ENCODE assay signal across 11 cellular contexts in the genomic region with DNA sequence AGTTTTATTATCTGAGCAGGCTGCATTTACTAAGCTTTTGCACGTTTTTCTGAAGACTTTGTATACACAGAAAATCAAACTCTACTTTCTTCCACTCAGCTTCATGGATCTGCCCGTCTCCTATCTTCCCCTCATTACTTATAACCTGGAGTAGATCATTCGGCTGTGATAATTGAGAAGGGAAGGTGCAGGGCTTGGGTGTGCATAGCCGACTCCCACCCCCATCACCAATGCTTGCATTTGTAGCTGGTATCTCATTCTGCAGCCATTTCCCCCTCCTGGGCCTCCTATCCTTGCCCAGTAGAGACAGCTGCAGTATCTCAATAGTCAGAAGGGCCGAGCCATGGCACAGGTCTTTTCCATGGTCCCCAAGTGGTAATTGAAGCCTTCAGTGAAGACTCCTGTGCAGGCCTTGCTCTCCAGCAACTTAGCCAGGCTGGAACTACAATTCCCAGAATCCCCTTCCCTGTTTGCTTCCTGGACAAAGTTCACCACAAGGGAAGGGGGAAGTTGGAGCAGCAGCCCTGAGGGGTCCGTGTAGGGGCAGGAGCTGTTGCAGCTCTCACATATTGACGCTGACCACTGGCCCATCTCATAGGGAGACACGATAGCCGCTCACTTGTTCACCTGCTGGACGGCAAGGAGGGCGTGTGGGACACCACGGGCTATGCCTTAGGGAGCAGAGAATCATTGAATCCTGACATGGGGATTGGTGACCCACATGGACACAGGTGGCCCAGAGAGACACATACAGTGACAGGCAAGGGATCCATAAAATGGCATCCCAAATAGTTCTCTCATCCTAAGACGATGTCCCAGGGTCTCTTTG. TPM values are rescaled to one million over a fixed set of nuclear protein-coding genes. Genes with fewer than 3 reads are reported as not detected.
DNase-seq lines count a peak whose midpoint lies in the region; ATAC-seq, FAIRE-seq and TF ChIP-seq lines count a peak whose summit lies in the region.
"Had no signal": no experiment of that assay in that cellular context is flagged by ENCODE, and none has a peak within 500 bp of the region (broad histone marks: within the 10 kb centered on the region; RNA-seq: fewer than 3 reads in every experiment).

No MANE protein-coding gene starts in this region.

- H3K36me3 ChIP-seq in Karpas-422 (ENCODE audit: insufficient read depth, low read length) (no peaks in the 10 kb centered on the region), K562 (ENCODE audit: control insufficient read depth, insufficient read depth, low read length) (no peaks in the 10 kb centered on the region), neural cell (ENCODE audit: insufficient read depth, low read length) (no peaks in the 10 kb centered on the region), colonic mucosa (no peaks in the 10 kb centered on the region)

- DNase-seq in CMK (ENCODE audit: low read depth) = peak; percentile 81
- peak; percentile 71 for DNase-seq in Karpas-422
- peak; percentile 56 to 78 (median 64) for DNase-seq in K562 (ENCODE audit: extremely low read depth in 1 of 4, low spot score in 3 of 4)
- DNase-seq in amniotic stem cell (lab: John Stamatoyannopoulos, UW) = no peak
- no peak for DNase-seq in colonic mucosa
- DNase-seq in NCI-H2029 (lab: John Stamatoyannopoulos, UW) = no peak
- no peak for DNase-seq in GM19240 (ENCODE audit: insufficient read length, low spot score)
- DNase-seq: NCI-H187 treated with DMSO at 0.1 percent for 48 hours, nephron progenitor cell had no signal

- no peaks in the 10 kb centered on the region for H3F3A ChIP-seq in neural cell (ENCODE audit: insufficient read depth, low read length, poor library complexity, severe bottlenecking)

- BruUV-seq in K562 (replicated peaks; lab: Mats Ljungman, UMichigan) = no TSS peak

- no peak for TF ChIP-seq EP300 in K562 (IDR thresholded peaks at IDR 0.05; ENCODE audit: low read length)
- no peak for TF ChIP-seq EP300 in neural cell (conservative IDR thresholded peaks at IDR 0.05; ENCODE audit: poor library complexity, severe bottlenecking)

- H3K27me3 ChIP-seq in Karpas-422 (ENCODE audit: low read length) (no peaks in the 10 kb centered on the region), K562 (ENCODE audit: control insufficient read depth in 2 of 2, insufficient read depth in 2 of 2, low read length in 2 of 2) (no peaks in the 10 kb centered on the region), neural cell (ENCODE audit: insufficient read depth, low read depth, low read length) (no peaks in the 10 kb centered on the region), colonic mucosa (no peaks in the 10 kb centered on the region)

- WGBS in K562 (ENCODE audit: insufficient coverage, low coverage, missing lambda C conversion rate) = 35% methylated on average over 13 of the region's 13 CpGs

- TF ChIP-seq CTCF in K562 (IDR thresholded peaks at IDR 0.05 in 2 of 3, conservative IDR thresholded peaks at IDR 0.05 in 1 of 3; ENCODE audit: insufficient read depth in 2 of 3, low read depth in 1 of 3, low read length in 3 of 3) (no peak), neural cell (IDR thresholded peaks at IDR 0.05; ENCODE audit: poor library complexity, severe bottlenecking) (no peak), colonic mucosa (IDR thresholded peaks at IDR 0.05) (no peak)

- H2AFZ ChIP-seq in Karpas-422 (ENCODE audit: low read length) = peak overlapping the region; percentile 48; the same call in 1 of the 2 replicates
- H2AFZ ChIP-seq in K562 (ENCODE audit: low read depth, low read length) = peak overlapping the region; percentile 85
- peak overlapping the region; percentile 8 for H2AFZ ChIP-seq in neural cell (ENCODE audit: low read depth, low read length)

- H3K9me2 ChIP-seq in Karpas-422 (replicated peaks; ENCODE audit: insufficient read depth, low read length) = no peaks in the 10 kb centered on the region
- H3K9me2 ChIP-seq in neural cell (ENCODE audit: insufficient read depth, low read length) = no peaks in the 10 kb centered on the region

- H3K27ac ChIP-seq in Karpas-422 (ENCODE audit: low read length) (no peak overlapping the region), K562 (ENCODE audit: extremely low read depth, low read depth, low read length) (peak overlapping the region; percentile 38; the same call in 2 of the 3 replicates), neural cell (ENCODE audit: low read length) (no peak overlapping the region), colonic mucosa (no peak overlapping the region)

- no peaks in the 10 kb centered on the region for H3K4me1 ChIP-seq in Karpas-422 (ENCODE audit: low read length)
- peaks cover 13 to 36% of the 10 kb centered on the region in 2 experiments for H3K4me1 ChIP-seq in K562 (replicated peaks in 1 of 2; ENCODE audit: control insufficient read depth in 2 of 2, insufficient read depth in 2 of 2, low read length in 2 of 2)
- no peaks in the 10 kb centered on the region for H3K4me1 ChIP-seq in colonic mucosa

- ATAC-seq in K562 = peak; percentile 93

- POLR2A ChIA-PET in K562 (lab: Yijun Ruan, JAX) = interaction anchor here (1.2 to 2.2 kb wide), 2 partner anchors 13 to 18 kb away, joined by 3 to 5 read pairs; no protein-coding TSS in a partner anchor

- H3K9me3 ChIP-seq in Karpas-422 (ENCODE audit: low read length) (no peaks in the 10 kb centered on the region), K562 (replicated peaks; ENCODE audit: control insufficient read depth, insufficient read depth, low read depth, low read length) (no peaks in the 10 kb centered on the region), neural cell (ENCODE audit: low read length) (no peaks in the 10 kb centered on the region), colonic mucosa (no peaks in the 10 kb centered on the region)

- peak overlapping the region; percentile 14 for H3K4me2 ChIP-seq in Karpas-422 (ENCODE audit: low read depth, low read length, poor library complexity, severe bottlenecking)
- H3K4me2 ChIP-seq in K562 (ENCODE audit: insufficient read depth, low read length) = peak overlapping the region; percentile 85
- no peak overlapping the region for H3K4me2 ChIP-seq in neural cell (ENCODE audit: low read length)

- peak; percentile 43; the same call in 1 of the 2 replicates for TF ChIP-seq POLR2A in K562 (conservative IDR thresholded peaks at IDR 0.05)

- H4K20me1 ChIP-seq in Karpas-422 (ENCODE audit: insufficient read depth, low read depth, low read length) = no peaks in the 10 kb centered on the region
- H4K20me1 ChIP-seq in K562 (replicated peaks; ENCODE audit: control insufficient read depth, insufficient read depth, low read length) = no peaks in the 10 kb centered on the region
- no peaks in the 10 kb centered on the region for H4K20me1 ChIP-seq in neural cell (ENCODE audit: insufficient read depth)

- FAIRE-seq in K562 (lab: Jason Lieb, UNC) = peak; percentile 97

- H3K9ac ChIP-seq in Karpas-422 (ENCODE audit: low read length) (no peak overlapping the region), K562 (ENCODE audit: insufficient read depth in 1 of 2, low read depth in 2 of 2, low read length in 2 of 2) (peak overlapping the region; percentile 31 to 65; a peak in 3 of 4 replicates), neural cell (ENCODE audit: low read length) (no peak overlapping the region), colonic mucosa (ENCODE audit: low read depth in 2 of 2, low read length in 2 of 2) (no peak overlapping the region)

- TF ChIP-seq RAD21 in K562 (CRISPR knock-in tag; conservative IDR thresholded peaks at IDR 0.05 in 1 of 2, IDR thresholded peaks at IDR 0.05 in 1 of 2) (no peak), neural cell (conservative IDR thresholded peaks at IDR 0.05) (no peak)

- H3K4me3 ChIP-seq in Karpas-422 (ENCODE audit: low read length) (0 out of 2 replicates have a peak overlapping the region, but pooled peaks have one; percentile 15), K562 (peak overlapping the region; percentile 32), neural cell (ENCODE audit: low read length) (peak overlapping the region; percentile 37), colonic mucosa (no peak overlapping the region)

- in situ Hi-C loops in K562 (cut with MboI) = no loop called here

- no peaks in the 10 kb centered on the region for H3K9me1 ChIP-seq in K562 (ENCODE audit: control insufficient read depth, insufficient read depth, low read length)

- intact Hi-C loops in K562 (cut with micrococcal nuclease) = no loop called here
- intact Hi-C loops in colonic mucosa (cut with DNase I) = no loop called here

- CTCF ChIA-PET in K562 (lab: Yijun Ruan, JAX; ENCODE audit: low intra/inter-chr PET ratio) = no interaction called here

- H3K79me2 ChIP-seq in Karpas-422 (ENCODE audit: low read length) = no peaks in the 10 kb centered on the region
- peaks cover 6% of the 10 kb centered on the region; the same call in 2 of the 3 replicates for H3K79me2 ChIP-seq in K562 (ENCODE audit: control insufficient read depth, insufficient read depth, low read length)
- H3K79me2 ChIP-seq in neural cell (replicated peaks; ENCODE audit: insufficient read depth, low read length) = no peaks in the 10 kb centered on the region

RNA-seq across cellular contexts. Expression of a gene that starts 2.1 kb away (rescaled TPM):
- not detected in 2 replicates for total RNA-seq in Karpas-422 (2014; rRNA removed; shearing (Covaris generic); ENCODE audit: low replicate concordance)
- total RNA-seq in K562 (2011; cell fraction: chromatin; rRNA removed; ENCODE audit: low replicate concordance) = 0.65 and 2.4 TPM in 2 replicates
- total RNA-seq in K562 (2011; cell fraction: nucleolus; rRNA removed) = 0.50 and 0.79 TPM in 2 replicates
- total RNA-seq in K562 (2011; cell fraction: nucleoplasm; rRNA removed) = 0.53 and 0.95 TPM in 2 replicates
- total RNA-seq in K562 (2014; rRNA removed) (0.45 and 0.59 TPM in 2 replicates), K562 (2014; rRNA removed; fragmentation: Illumina TruSeq; extraction: Trizol) (0.22 and 0.29 TPM in 2 replicates), K562 (2015; rRNA removed; fragmentation: Illumina TruSeq; extraction: Trizol) (0.45 and 0.65 TPM in 2 replicates), K562 (2021) (0.44 and 0.49 TPM in 2 replicates), colonic mucosa (under 1 TPM; 0.32 to 0.94 TPM)
- polyA plus RNA-seq in K562 (2011; rRNA removed) (0.61 and 0.76 TPM in 2 replicates), K562 (2014; fragmentation: Illumina TruSeq; extraction: Trizol) (0.39 and 0.44 TPM in 2 replicates), K562 (2014; fragmentation: Nextera tagmentation; extraction: Ambion mirVana) (under 1 TPM; 0.04 to 0.07 TPM), K562 (2014; rRNA removed) (0.19 and 0.25 TPM in 2 replicates), neural cell (not detected in 2 replicates)
- 0.74 and 1.2 TPM in 2 replicates for polyA plus RNA-seq in K562 (2011; cell fraction: cytosol; rRNA removed)
- 1.3 and 1.8 TPM in 2 replicates for polyA plus RNA-seq in K562 (2011; cell fraction: nucleus; rRNA removed)
- 0.91 and 2.7 TPM in 2 replicates for polyA plus RNA-seq in K562 (2012)
- 0.25 and 0.48 TPM in 2 replicates for polyA minus RNA-seq in K562 (2011; rRNA and poly(A)+ RNA removed)
- 1.5 TPM in 1 of 2 replicates, not detected in the other for polyA minus RNA-seq in K562 (2011; cell fraction: cytosol; rRNA and poly(A)+ RNA removed)
- polyA minus RNA-seq in K562 (2011; cell fraction: nucleus; rRNA and poly(A)+ RNA removed) = 0.54 TPM in 1 of 2 replicates, not detected in the other
- not detected in 2 replicates for polyA minus RNA-seq in neural cell
- total RNA-seq: H4 had no signal

RNA-seq across cellular contexts. Expression of a gene that starts 18.0 kb away (rescaled TPM):
- not detected in 2 replicates for total RNA-seq in Karpas-422 (2014; rRNA removed; shearing (Covaris generic); ENCODE audit: low replicate concordance)
- total RNA-seq in K562 (2011; cell fraction: chromatin; rRNA removed; ENCODE audit: low replicate concordance) = 0.67 and 0.93 TPM in 2 replicates
- 0.17 and 0.66 TPM in 2 replicates for total RNA-seq in K562 (2011; cell fraction: nucleolus; rRNA removed)
- 1.0 and 1.4 TPM in 2 replicates for total RNA-seq in K562 (2011; cell fraction: nucleoplasm; rRNA removed)
- total RNA-seq in K562 (2014; rRNA removed) (0.09 and 0.16 TPM in 2 replicates), K562 (2014; rRNA removed; fragmentation: Illumina TruSeq; extraction: Trizol) (0.22 TPM in 1 of 2 replicates, not detected in the other), K562 (2015; rRNA removed; fragmentation: Illumina TruSeq; extraction: Trizol) (0.18 and 0.23 TPM in 2 replicates), K562 (2021) (0.16 and 0.24 TPM in 2 replicates), colonic mucosa (not detected)
- polyA plus RNA-seq in K562 (2011; rRNA removed) (0.07 and 0.11 TPM in 2 replicates), K562 (2014; fragmentation: Illumina TruSeq; extraction: Trizol) (not detected in 2 replicates), K562 (2014; fragmentation: Nextera tagmentation; extraction: Ambion mirVana) (under 1 TPM in 1 of 2 experiments, not detected in 1; 0.08 TPM), K562 (2014; rRNA removed) (not detected in 2 replicates), neural cell (not detected in 2 replicates)
- polyA plus RNA-seq in K562 (2011; cell fraction: cytosol; rRNA removed) = 0.07 TPM in 1 of 2 replicates, not detected in the other
- polyA plus RNA-seq in K562 (2011; cell fraction: nucleus; rRNA removed) = 0.11 and 0.13 TPM in 2 replicates
- polyA plus RNA-seq in K562 (2012) = 0.06 and 0.13 TPM in 2 replicates
- 0.60 TPM in 1 of 2 replicates, not detected in the other for polyA minus RNA-seq in K562 (2011; rRNA and poly(A)+ RNA removed)
- polyA minus RNA-seq in K562 (2011; cell fraction: cytosol; rRNA and poly(A)+ RNA removed) = not detected in 2 replicates
- 0.56 TPM in 1 of 2 replicates, not detected in the other for polyA minus RNA-seq in K562 (2011; cell fraction: nucleus; rRNA and poly(A)+ RNA removed)
- not detected in 2 replicates for polyA minus RNA-seq in neural cell
- total RNA-seq: H4 had no signal

RNA-seq across cellular contexts. Expression of a gene that starts 41.2 kb away (rescaled TPM):
- not detected in 2 replicates for total RNA-seq in Karpas-422 (2014; rRNA removed; shearing (Covaris generic); ENCODE audit: low replicate concordance)
- 1.7 and 3.3 TPM in 2 replicates for total RNA-seq in K562 (2011; cell fraction: chromatin; rRNA removed; ENCODE audit: low replicate concordance)
- 3.0 TPM in 2 replicates for total RNA-seq in K562 (2011; cell fraction: nucleolus; rRNA removed)
- total RNA-seq in K562 (2011; cell fraction: nucleoplasm; rRNA removed) = 2.5 and 2.7 TPM in 2 replicates
- total RNA-seq in K562 (2014; rRNA removed) (0.45 and 0.69 TPM in 2 replicates), K562 (2014; rRNA removed; fragmentation: Illumina TruSeq; extraction: Trizol) (0.26 and 0.33 TPM in 2 replicates), K562 (2015; rRNA removed; fragmentation: Illumina TruSeq; extraction: Trizol) (0.83 and 0.90 TPM in 2 replicates), K562 (2021) (0.69 and 0.83 TPM in 2 replicates), colonic mucosa (under 1 TPM; 0.15 to 0.35 TPM)
- polyA plus RNA-seq in K562 (2011; rRNA removed) (1.3 and 3.1 TPM in 2 replicates), K562 (2014; fragmentation: Illumina TruSeq; extraction: Trizol) (0.61 and 1.3 TPM in 2 replicates), K562 (2014; fragmentation: Nextera tagmentation; extraction: Ambion mirVana) (under 1 TPM; 0.08 to 0.10 TPM), K562 (2014; rRNA removed) (0.54 and 0.85 TPM in 2 replicates), neural cell (not detected in 2 replicates)
- 1.9 and 2.3 TPM in 2 replicates for polyA plus RNA-seq in K562 (2011; cell fraction: cytosol; rRNA removed)
- 7.8 and 9.4 TPM in 2 replicates for polyA plus RNA-seq in K562 (2011; cell fraction: nucleus; rRNA removed)
- 0.90 and 2.6 TPM in 2 replicates for polyA plus RNA-seq in K562 (2012)
- polyA minus RNA-seq in K562 (2011; rRNA and poly(A)+ RNA removed) = 2.0 and 2.7 TPM in 2 replicates
- 1.5 TPM in 1 of 2 replicates, not detected in the other for polyA minus RNA-seq in K562 (2011; cell fraction: cytosol; rRNA and poly(A)+ RNA removed)
- polyA minus RNA-seq in K562 (2011; cell fraction: nucleus; rRNA and poly(A)+ RNA removed) = 2.7 and 6.8 TPM in 2 replicates
- polyA minus RNA-seq in neural cell = not detected in 2 replicates
- total RNA-seq: H4 had no signal

RNA-seq across cellular contexts. Expression of a gene that starts 42.9 kb away (rescaled TPM):
- total RNA-seq in Karpas-422 (2014; rRNA removed; shearing (Covaris generic); ENCODE audit: low replicate concordance) = 500 and 730 TPM in 2 replicates
- 0.35 TPM in 1 of 2 replicates, not detected in the other for total RNA-seq in K562 (2011; cell fraction: chromatin; rRNA removed; ENCODE audit: low replicate concordance)
- 0.17 TPM in 1 of 2 replicates, not detected in the other for total RNA-seq in K562 (2011; cell fraction: nucleolus; rRNA removed)
- total RNA-seq in K562 (2011; cell fraction: nucleoplasm; rRNA removed) = not detected in 2 replicates
- 0.57 and 1.1 TPM in 2 replicates for total RNA-seq in K562 (2014; rRNA removed)
- 0.26 and 0.33 TPM in 2 replicates for total RNA-seq in K562 (2014; rRNA removed; fragmentation: Illumina TruSeq; extraction: Trizol)
- 1.8 and 2.2 TPM in 2 replicates for total RNA-seq in K562 (2015; rRNA removed; fragmentation: Illumina TruSeq; extraction: Trizol)
- 0.58 and 0.95 TPM in 2 replicates for total RNA-seq in K562 (2021)
- 0.39 and 1.2 TPM in 2 replicates for polyA plus RNA-seq in K562 (2011; rRNA removed)
- polyA plus RNA-seq in K562 (2011; cell fraction: cytosol; rRNA removed) = 0.66 and 1.7 TPM in 2 replicates
- polyA plus RNA-seq in K562 (2011; cell fraction: nucleus; rRNA removed) = 0.97 and 2.9 TPM in 2 replicates
- 1.9 and 2.9 TPM in 2 replicates for polyA plus RNA-seq in K562 (2012)
- polyA plus RNA-seq in K562 (2014; fragmentation: Illumina TruSeq; extraction: Trizol) = 0.78 and 0.82 TPM in 2 replicates
- polyA plus RNA-seq in K562 (2014; fragmentation: Nextera tagmentation; extraction: Ambion mirVana) = under 1 TPM; 0.10 TPM
- polyA plus RNA-seq in K562 (2014; rRNA removed) = 0.97 and 1.3 TPM in 2 replicates
- 0.46 and 0.54 TPM in 2 replicates for polyA minus RNA-seq in K562 (2011; rRNA and poly(A)+ RNA removed)
- 0.48 and 0.73 TPM in 2 replicates for polyA minus RNA-seq in K562 (2011; cell fraction: cytosol; rRNA and poly(A)+ RNA removed)
- 1.9 TPM in 1 of 2 replicates, not detected in the other for polyA minus RNA-seq in K562 (2011; cell fraction: nucleus; rRNA and poly(A)+ RNA removed)
- polyA plus RNA-seq in neural cell = not detected in 2 replicates
- polyA minus RNA-seq in neural cell = not detected in 2 replicates
- total RNA-seq in colonic mucosa = 1 to 10 TPM; 1.4 to 2.7 TPM
- total RNA-seq: H4 had no signal

Comparison
In these comparisons a context has a peak if more than half of its experiments do, and no peak if none do; other contexts are left out.
1. DNase-seq: peak in CMK (single experiment), Karpas-422 (single experiment) and K562 (4 of 4); none in amniotic stem cell (single experiment), colonic mucosa (single experiment), NCI-H2029 (single experiment) and GM19240 (single experiment).
2. H2AFZ ChIP-seq: peak in every context shown above with its lines; median percentile 85 in K562; 48 in Karpas-422; 8 in neural cell.
3. H3K9ac ChIP-seq: peak in K562 (2 of 2); none in Karpas-422 (single experiment), neural cell (single experiment) and colonic mucosa (0 of 2).